Comparison of ENCODE assay signal across 2 cellular contexts in the genomic region with DNA sequence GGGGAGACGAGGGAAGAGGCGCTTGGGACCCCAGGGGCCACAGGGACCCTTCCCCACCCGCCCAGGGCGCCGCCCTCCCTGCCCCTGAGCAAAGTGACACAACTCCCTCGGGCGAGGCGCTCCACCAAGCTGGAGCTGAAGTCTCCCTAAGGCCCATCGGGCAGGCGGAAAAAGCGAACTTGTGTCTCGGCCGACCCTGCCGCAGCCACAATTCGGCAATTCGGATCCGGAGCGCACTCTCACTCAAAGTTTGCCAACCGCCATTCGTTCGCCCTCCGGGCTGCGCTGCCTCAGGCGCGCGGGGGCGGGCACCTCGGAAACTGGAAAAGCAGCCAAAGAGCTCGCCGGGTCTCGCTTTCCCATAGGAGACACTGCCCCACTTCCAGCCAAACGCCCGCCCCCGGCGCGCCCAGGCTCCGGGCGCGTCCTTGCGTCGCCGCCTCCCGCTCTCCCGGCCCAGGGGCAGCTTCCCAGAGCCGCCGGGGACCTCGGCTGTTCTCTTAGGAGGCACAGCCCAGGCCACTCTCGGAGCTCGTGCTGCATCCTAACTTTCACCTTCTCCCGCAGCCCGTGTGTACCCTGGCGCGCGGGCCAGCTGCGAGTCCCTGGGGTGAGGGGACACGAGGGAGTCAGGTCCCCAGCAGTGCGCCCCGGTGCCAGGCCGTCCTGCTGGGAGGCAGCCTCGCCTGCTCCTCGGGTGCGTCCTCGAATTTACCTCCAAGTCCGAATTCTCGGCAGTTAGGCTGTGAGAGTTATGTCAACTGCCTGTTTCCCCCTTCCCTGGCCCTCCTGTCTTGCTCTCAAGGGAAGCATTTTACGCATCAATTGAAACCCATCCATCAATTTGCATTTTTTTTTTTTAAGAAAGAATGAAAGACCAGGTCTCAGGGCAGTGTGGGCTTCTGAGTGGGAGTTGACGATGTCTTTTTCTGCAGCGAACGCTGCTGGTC.
TF ChIP-seq lines count a peak whose summit lies in the region.

No MANE protein-coding gene starts in this region.

TF ChIP-seq in SK-N-SH treated with all-trans-retinoic acid at 6 μM for 48 hours, 23 proteins besides CTCF, POLR2A, EP300 and RAD21 (continued from another document):
- TF ChIP-seq ZFP3 (CRISPR knock-in tag; IDR thresholded peaks at IDR 0.05), result 0 out of 2 replicates have a peak, but pooled peaks have one; percentile 20
- TF ChIP-seq, protein P1, sequence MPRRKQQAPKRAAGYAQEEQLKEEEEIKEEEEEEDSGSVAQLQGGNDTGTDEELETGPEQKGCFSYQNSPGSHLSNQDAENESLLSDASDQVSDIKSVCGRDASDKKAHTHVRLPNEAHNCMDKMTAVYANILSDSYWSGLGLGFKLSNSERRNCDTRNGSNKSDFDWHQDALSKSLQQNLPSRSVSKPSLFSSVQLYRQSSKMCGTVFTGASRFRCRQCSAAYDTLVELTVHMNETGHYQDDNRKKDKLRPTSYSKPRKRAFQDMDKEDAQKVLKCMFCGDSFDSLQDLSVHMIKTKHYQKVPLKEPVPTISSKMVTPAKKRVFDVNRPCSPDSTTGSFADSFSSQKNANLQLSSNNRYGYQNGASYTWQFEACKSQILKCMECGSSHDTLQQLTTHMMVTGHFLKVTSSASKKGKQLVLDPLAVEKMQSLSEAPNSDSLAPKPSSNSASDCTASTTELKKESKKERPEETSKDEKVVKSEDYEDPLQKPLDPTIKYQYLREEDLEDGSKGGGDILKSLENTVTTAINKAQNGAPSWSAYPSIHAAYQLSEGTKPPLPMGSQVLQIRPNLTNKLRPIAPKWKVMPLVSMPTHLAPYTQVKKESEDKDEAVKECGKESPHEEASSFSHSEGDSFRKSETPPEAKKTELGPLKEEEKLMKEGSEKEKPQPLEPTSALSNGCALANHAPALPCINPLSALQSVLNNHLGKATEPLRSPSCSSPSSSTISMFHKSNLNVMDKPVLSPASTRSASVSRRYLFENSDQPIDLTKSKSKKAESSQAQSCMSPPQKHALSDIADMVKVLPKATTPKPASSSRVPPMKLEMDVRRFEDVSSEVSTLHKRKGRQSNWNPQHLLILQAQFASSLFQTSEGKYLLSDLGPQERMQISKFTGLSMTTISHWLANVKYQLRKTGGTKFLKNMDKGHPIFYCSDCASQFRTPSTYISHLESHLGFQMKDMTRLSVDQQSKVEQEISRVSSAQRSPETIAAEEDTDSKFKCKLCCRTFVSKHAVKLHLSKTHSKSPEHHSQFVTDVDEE (CRISPR knock-in tag; IDR thresholded peaks at IDR 0.05), result no peak
- TF ChIP-seq ARNTL (CRISPR knock-in tag; IDR thresholded peaks at IDR 0.05; ENCODE audit: borderline replicate concordance, low read depth), result no peak

TF ChIP-seq in HepG2, 621 proteins besides CTCF, POLR2A, EP300 and RAD21 (continued from another document and continues in another):
- TF ChIP-seq, protein P2, sequence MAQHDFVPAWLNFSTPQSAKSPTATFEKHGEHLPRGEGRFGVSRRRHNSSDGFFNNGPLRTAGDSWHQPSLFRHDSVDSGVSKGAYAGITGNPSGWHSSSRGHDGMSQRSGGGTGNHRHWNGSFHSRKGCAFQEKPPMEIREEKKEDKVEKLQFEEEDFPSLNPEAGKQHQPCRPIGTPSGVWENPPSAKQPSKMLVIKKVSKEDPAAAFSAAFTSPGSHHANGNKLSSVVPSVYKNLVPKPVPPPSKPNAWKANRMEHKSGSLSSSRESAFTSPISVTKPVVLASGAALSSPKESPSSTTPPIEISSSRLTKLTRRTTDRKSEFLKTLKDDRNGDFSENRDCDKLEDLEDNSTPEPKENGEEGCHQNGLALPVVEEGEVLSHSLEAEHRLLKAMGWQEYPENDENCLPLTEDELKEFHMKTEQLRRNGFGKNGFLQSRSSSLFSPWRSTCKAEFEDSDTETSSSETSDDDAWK (CRISPR knock-in tag; IDR thresholded peaks at IDR 0.05), result no peak
- TF ChIP-seq, protein P3, sequence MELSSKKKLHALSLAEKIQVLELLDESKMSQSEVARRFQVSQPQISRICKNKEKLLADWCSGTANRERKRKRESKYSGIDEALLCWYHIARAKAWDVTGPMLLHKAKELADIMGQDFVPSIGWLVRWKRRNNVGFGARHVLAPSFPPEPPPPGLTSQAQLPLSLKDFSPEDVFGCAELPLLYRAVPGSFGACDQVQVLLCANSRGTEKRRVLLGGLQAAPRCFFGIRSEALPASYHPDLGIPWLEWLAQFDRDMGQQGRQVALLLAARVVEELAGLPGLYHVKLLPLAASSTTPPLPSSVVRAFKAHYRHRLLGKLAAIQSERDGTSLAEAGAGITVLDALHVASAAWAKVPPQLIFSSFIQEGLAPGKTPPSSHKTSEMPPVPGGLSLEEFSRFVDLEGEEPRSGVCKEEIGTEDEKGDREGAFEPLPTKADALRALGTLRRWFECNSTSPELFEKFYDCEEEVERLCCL (CRISPR knock-in tag; IDR thresholded peaks at IDR 0.05; ENCODE audit: borderline replicate concordance), result no peak
- TF ChIP-seq HNRNPLL (IDR thresholded peaks at IDR 0.05; ENCODE audit: low read depth, low read length, poor library complexity, severe bottlenecking) (peak; percentile 35), ZNF652 (CRISPR knock-in tag; IDR thresholded peaks at IDR 0.05; ENCODE audit: borderline replicate concordance, low read depth) (no peak), ZBTB7B (CRISPR knock-in tag; IDR thresholded peaks at IDR 0.05) (peak; percentile 27; the same call in 1 of the 2 replicates), ZBTB8A (CRISPR knock-in tag; IDR thresholded peaks at IDR 0.05; ENCODE audit: borderline replicate concordance, low read depth) (no peak), TBL1XR1 (IDR thresholded peaks at IDR 0.05; ENCODE audit: borderline replicate concordance, low read length, partially characterized antibody) (no peak), RBFOX2 (IDR thresholded peaks at IDR 0.05; ENCODE audit: low read depth, low read length) (0 out of 2 replicates have a peak, but pooled peaks have one; percentile 29), ZNF256 (CRISPR knock-in tag; conservative IDR thresholded peaks at IDR 0.05) (no peak), ZNF44 (CRISPR knock-in tag; IDR thresholded peaks at IDR 0.05) (no peak), HNRNPL (IDR thresholded peaks at IDR 0.05; ENCODE audit: low read depth, low read length) (0 out of 2 replicates have a peak, but pooled peaks have one; percentile 25), FOXP1 (IDR thresholded peaks at IDR 0.05) (no peak), FOXP1 (CRISPR knock-in tag; IDR thresholded peaks at IDR 0.05) (no peak), HOXA3 (CRISPR knock-in tag; IDR thresholded peaks at IDR 0.05) (no peak; the same call in 1 of the 2 replicates), ZNF563 (CRISPR knock-in tag; IDR thresholded peaks at IDR 0.05) (0 out of 2 replicates have a peak, but pooled peaks have one; percentile 9), ZNF850 (CRISPR knock-in tag; conservative IDR thresholded peaks at IDR 0.05) (no peak), MTF2 (CRISPR knock-in tag; IDR thresholded peaks at IDR 0.05; ENCODE audit: borderline replicate concordance) (peak; percentile 54; the same call in 1 of the 2 replicates)
- TF ChIP-seq, protein P4, sequence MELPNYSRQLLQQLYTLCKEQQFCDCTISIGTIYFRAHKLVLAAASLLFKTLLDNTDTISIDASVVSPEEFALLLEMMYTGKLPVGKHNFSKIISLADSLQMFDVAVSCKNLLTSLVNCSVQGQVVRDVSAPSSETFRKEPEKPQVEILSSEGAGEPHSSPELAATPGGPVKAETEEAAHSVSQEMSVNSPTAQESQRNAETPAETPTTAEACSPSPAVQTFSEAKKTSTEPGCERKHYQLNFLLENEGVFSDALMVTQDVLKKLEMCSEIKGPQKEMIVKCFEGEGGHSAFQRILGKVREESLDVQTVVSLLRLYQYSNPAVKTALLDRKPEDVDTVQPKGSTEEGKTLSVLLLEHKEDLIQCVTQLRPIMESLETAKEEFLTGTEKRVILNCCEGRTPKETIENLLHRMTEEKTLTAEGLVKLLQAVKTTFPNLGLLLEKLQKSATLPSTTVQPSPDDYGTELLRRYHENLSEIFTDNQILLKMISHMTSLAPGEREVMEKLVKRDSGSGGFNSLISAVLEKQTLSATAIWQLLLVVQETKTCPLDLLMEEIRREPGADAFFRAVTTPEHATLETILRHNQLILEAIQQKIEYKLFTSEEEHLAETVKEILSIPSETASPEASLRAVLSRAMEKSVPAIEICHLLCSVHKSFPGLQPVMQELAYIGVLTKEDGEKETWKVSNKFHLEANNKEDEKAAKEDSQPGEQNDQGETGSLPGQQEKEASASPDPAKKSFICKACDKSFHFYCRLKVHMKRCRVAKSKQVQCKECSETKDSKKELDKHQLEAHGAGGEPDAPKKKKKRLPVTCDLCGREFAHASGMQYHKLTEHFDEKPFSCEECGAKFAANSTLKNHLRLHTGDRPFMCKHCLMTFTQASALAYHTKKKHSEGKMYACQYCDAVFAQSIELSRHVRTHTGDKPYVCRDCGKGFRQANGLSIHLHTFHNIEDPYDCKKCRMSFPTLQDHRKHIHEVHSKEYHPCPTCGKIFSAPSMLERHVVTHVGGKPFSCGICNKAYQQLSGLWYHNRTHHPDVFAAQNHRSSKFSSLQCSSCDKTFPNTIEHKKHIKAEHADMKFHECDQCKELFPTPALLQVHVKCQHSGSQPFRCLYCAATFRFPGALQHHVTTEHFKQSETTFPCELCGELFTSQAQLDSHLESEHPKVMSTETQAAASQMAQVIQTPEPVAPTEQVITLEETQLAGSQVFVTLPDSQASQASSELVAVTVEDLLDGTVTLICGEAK (IDR thresholded peaks at IDR 0.05), result no peak
- TF ChIP-seq, protein P4 (CRISPR knock-in tag; IDR thresholded peaks at IDR 0.05), result 0 out of 2 replicates have a peak, but pooled peaks have one; percentile 14
- TF ChIP-seq, protein P5, sequence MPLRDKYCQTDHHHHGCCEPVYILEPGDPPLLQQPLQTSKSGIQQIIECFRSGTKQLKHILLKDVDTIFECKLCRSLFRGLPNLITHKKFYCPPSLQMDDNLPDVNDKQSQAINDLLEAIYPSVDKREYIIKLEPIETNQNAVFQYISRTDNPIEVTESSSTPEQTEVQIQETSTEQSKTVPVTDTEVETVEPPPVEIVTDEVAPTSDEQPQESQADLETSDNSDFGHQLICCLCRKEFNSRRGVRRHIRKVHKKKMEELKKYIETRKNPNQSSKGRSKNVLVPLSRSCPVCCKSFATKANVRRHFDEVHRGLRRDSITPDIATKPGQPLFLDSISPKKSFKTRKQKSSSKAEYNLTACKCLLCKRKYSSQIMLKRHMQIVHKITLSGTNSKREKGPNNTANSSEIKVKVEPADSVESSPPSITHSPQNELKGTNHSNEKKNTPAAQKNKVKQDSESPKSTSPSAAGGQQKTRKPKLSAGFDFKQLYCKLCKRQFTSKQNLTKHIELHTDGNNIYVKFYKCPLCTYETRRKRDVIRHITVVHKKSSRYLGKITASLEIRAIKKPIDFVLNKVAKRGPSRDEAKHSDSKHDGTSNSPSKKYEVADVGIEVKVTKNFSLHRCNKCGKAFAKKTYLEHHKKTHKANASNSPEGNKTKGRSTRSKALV (CRISPR knock-in tag; IDR thresholded peaks at IDR 0.05), result peak; percentile 99
- TF ChIP-seq, protein P6, sequence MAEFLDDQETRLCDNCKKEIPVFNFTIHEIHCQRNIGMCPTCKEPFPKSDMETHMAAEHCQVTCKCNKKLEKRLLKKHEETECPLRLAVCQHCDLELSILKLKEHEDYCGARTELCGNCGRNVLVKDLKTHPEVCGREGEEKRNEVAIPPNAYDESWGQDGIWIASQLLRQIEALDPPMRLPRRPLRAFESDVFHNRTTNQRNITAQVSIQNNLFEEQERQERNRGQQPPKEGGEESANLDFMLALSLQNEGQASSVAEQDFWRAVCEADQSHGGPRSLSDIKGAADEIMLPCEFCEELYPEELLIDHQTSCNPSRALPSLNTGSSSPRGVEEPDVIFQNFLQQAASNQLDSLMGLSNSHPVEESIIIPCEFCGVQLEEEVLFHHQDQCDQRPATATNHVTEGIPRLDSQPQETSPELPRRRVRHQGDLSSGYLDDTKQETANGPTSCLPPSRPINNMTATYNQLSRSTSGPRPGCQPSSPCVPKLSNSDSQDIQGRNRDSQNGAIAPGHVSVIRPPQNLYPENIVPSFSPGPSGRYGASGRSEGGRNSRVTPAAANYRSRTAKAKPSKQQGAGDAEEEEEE (CRISPR knock-in tag; IDR thresholded peaks at IDR 0.05; ENCODE audit: borderline replicate concordance), result no peak
- TF ChIP-seq, protein P7, sequence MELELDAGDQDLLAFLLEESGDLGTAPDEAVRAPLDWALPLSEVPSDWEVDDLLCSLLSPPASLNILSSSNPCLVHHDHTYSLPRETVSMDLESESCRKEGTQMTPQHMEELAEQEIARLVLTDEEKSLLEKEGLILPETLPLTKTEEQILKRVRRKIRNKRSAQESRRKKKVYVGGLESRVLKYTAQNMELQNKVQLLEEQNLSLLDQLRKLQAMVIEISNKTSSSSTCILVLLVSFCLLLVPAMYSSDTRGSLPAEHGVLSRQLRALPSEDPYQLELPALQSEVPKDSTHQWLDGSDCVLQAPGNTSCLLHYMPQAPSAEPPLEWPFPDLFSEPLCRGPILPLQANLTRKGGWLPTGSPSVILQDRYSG (CRISPR knock-in tag; IDR thresholded peaks at IDR 0.05), result no peak
- TF ChIP-seq, protein P8, sequence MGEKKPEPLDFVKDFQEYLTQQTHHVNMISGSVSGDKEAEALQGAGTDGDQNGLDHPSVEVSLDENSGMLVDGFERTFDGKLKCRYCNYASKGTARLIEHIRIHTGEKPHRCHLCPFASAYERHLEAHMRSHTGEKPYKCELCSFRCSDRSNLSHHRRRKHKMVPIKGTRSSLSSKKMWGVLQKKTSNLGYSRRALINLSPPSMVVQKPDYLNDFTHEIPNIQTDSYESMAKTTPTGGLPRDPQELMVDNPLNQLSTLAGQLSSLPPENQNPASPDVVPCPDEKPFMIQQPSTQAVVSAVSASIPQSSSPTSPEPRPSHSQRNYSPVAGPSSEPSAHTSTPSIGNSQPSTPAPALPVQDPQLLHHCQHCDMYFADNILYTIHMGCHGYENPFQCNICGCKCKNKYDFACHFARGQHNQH (CRISPR knock-in tag; IDR thresholded peaks at IDR 0.05), result 0 out of 2 replicates have a peak, but pooled peaks have one; percentile 3
- TF ChIP-seq, protein P9, sequence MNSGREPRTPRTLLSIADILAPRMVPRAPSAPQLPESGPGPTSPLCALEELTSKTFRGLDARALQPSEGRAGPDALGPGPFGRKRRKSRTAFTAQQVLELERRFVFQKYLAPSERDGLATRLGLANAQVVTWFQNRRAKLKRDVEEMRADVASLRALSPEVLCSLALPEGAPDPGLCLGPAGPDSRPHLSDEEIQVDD (CRISPR knock-in tag; IDR thresholded peaks at IDR 0.05; ENCODE audit: borderline replicate concordance), result 0 out of 2 replicates have a peak, but pooled peaks have one; percentile 7
